8 cellular contexts compared by ENCODE assay signal in genomic region chr13:50081106-50081898, GRCh38.
DNase-seq lines count a peak whose midpoint lies in the region; ATAC-seq, FAIRE-seq and TF ChIP-seq lines count a peak whose summit lies in the region.

No MANE protein-coding gene starts in this region.

- H3K27ac ChIP-seq in AG04450 (ENCODE audit: low read depth, low read length) (peak overlapping the region; percentile 79), body of pancreas (peak overlapping the region; percentile 66 to 94 (median 88)), keratinocyte (ENCODE audit: control insufficient read depth, insufficient read depth, low read length) (peak overlapping the region; percentile 75)

- peak overlapping the region; percentile 97 for H3K4me3 Mint-ChIP-seq in T-helper 2 cell treated with Interferon-gamma antibody and Interleukin-4, amounts not matched to agents 5 μg/mL and 100 μg/mL, for 36 hours

- H3K9me3 ChIP-seq in AG04450 (ENCODE audit: control insufficient read depth, insufficient read depth, low read length) (no peaks in the 10 kb centered on the region), body of pancreas (no peaks in the 10 kb centered on the region), keratinocyte (ENCODE audit: control insufficient read depth, low read depth, low read length) (no peaks in the 10 kb centered on the region)

- H3K27me3 ChIP-seq in AG04450 (ENCODE audit: control insufficient read depth, insufficient read depth, low read length), result no peaks in the 10 kb centered on the region
- peaks cover 0 to 4% of the 10 kb centered on the region in 2 donors for H3K27me3 ChIP-seq in body of pancreas
- H3K27me3 ChIP-seq in keratinocyte (ENCODE audit: control insufficient read depth, extremely low read depth, insufficient read depth, low read length), result no peaks in the 10 kb centered on the region

- peak; percentile 11 for ATAC-seq in GM19023 (IDR thresholded peaks at IDR 0.05; ENCODE audit: unreplicated experiment)
- ATAC-seq in HG03460 (IDR thresholded peaks at IDR 0.05; ENCODE audit: unreplicated experiment), result peak; percentile 6
- peak; percentile 7 for ATAC-seq in body of pancreas

- no peak for DNase-seq in AG04450 (ENCODE audit: low read depth, low spot score)
- peak; percentile 58 for DNase-seq in T-helper 2 cell treated with Interferon-gamma antibody and Interleukin-4, amounts not matched to agents 5 μg/mL and 100 μg/mL, for 36 hours (ENCODE audit: low spot score)
- DNase-seq in body of pancreas, result peak; percentile 43 to 60 (median 51)
- DNase-seq in keratinocyte (ENCODE audit: low read depth, low spot score), result no peak
- DNase-seq in stimulated activated CD4-positive, alpha-beta T cell treated with anti-CD3 and anti-CD28 coated beads, Interleukin-15, amount 100 ng/mL, for 48 hours (ENCODE audit: low read depth in 2 of 2), result peak; percentile 35 to 62
- DNase-seq in NCI-H1694 treated with DMSO at 0.1 percent for 48 hours (lab: John Stamatoyannopoulos, UW), result no peak

- H3K9me3 Mint-ChIP-seq in T-helper 2 cell treated with Interferon-gamma antibody and Interleukin-4, amounts not matched to agents 5 μg/mL and 100 μg/mL, for 36 hours, result no peaks in the 10 kb centered on the region

- H3K27ac Mint-ChIP-seq in T-helper 2 cell treated with Interferon-gamma antibody and Interleukin-4, amounts not matched to agents 5 μg/mL and 100 μg/mL, for 36 hours, result peak overlapping the region; percentile 99

- peak overlapping the region; percentile 82 for H2AFZ ChIP-seq in keratinocyte (ENCODE audit: control insufficient read depth, low read length)

- H3K4me2 ChIP-seq in keratinocyte (ENCODE audit: control insufficient read depth, extremely low read depth, insufficient read depth, low read depth, low read length), result peak overlapping the region; percentile 91

- intact Hi-C loops in body of pancreas (cut with DNase I), result no loop called here

- H3K4me1 Mint-ChIP-seq in T-helper 2 cell treated with Interferon-gamma antibody and Interleukin-4, amounts not matched to agents 5 μg/mL and 100 μg/mL, for 36 hours (ENCODE audit: low read depth), result peaks cover 39% of the 10 kb centered on the region

- H3K36me3 ChIP-seq in body of pancreas (replicated peaks in 1 of 2; ENCODE audit: insufficient read depth in 1 of 2, low read depth in 2 of 2) (no peaks in the 10 kb centered on the region), keratinocyte (ENCODE audit: control insufficient read depth in 2 of 2, extremely low read depth in 1 of 2, insufficient read depth in 2 of 2, low read length in 2 of 2) (no peaks in the 10 kb centered on the region)

- peaks cover 62% of the 10 kb centered on the region for H3K79me2 ChIP-seq in keratinocyte (ENCODE audit: control insufficient read depth, insufficient read depth, low read length)

- no peaks in the 10 kb centered on the region for H3K27me3 Mint-ChIP-seq in T-helper 2 cell treated with Interferon-gamma antibody and Interleukin-4, amounts not matched to agents 5 μg/mL and 100 μg/mL, for 36 hours (ENCODE audit: low read depth)

- POLR2A ChIA-PET in AG04450 (lab: Yijun Ruan, JAX), result interaction anchor here (1.0 to 3.4 kb wide), 8 partner anchors 12 to 830 kb away, joined by 3 to 24 read pairs (median 5); partner anchors contain the start of genes KCNRG and TRIM13

- WGBS in body of pancreas, 2 donors, result 0 to 1% methylated on average over 47 to 68 of the region's 71 CpGs

- CTCF ChIA-PET in AG04450 (lab: Charles Lee), result interaction anchor here (0.9 to 5.1 kb wide), 5 partner anchors 83 to 720 kb away, joined by 4 to 36 read pairs (median 6); partner anchors contain the start of gene TRIM13

- no peaks in the 10 kb centered on the region for H3K9me1 ChIP-seq in keratinocyte (ENCODE audit: control insufficient read depth, extremely low read depth, insufficient read depth, low read length)

- H3K36me3 Mint-ChIP-seq in T-helper 2 cell treated with Interferon-gamma antibody and Interleukin-4, amounts not matched to agents 5 μg/mL and 100 μg/mL, for 36 hours (ENCODE audit: low read depth), result peaks cover 43% of the 10 kb centered on the region

- H3K4me1 ChIP-seq in body of pancreas (peaks cover 28% of the 10 kb centered on the region), keratinocyte (ENCODE audit: control insufficient read depth, extremely low read depth, insufficient read depth, low read length) (peaks cover 23% of the 10 kb centered on the region)

- H3K9ac ChIP-seq in keratinocyte (ENCODE audit: control insufficient read depth, extremely low read depth, insufficient read depth, low read length), result peak overlapping the region; percentile 90

- peak; percentile 24; the same call in 1 of the 2 replicates for TF ChIP-seq CTCF in AG04450 (IDR thresholded peaks at IDR 0.05; ENCODE audit: low read depth, low read length)
- TF ChIP-seq CTCF in body of pancreas (IDR thresholded peaks at IDR 0.05), result peak in 1 of 7 experiments; percentile 20
- peak in 1 of 3 experiments; percentile 19 for TF ChIP-seq CTCF in keratinocyte (optimal IDR thresholded peaks at IDR 0.05 in 1 of 3, IDR thresholded peaks at IDR 0.05 in 1 of 3, conservative IDR thresholded peaks at IDR 0.05 in 1 of 3; ENCODE audit: extremely low read depth in 1 of 3, insufficient read depth in 2 of 3, low read length in 3 of 3)

- no peak for FAIRE-seq in keratinocyte (lab: Jason Lieb, UNC)

- TF ChIP-seq POLR2A in body of pancreas (IDR thresholded peaks at IDR 0.05), result peak in 2 of 3 donors; percentile 52 to 61

- peaks cover 4% of the 10 kb centered on the region for H4K20me1 ChIP-seq in keratinocyte (ENCODE audit: control insufficient read depth, extremely low read depth, insufficient read depth, low read length)

- dilution Hi-C loops in keratinocyte (cut with MboI; ENCODE audit: extremely low pct_ligation_motif_present, low sequenced_read_pairs), result no loop called here

- H3K4me3 ChIP-seq in AG04450 (ENCODE audit: low read depth, low read length) (peak overlapping the region; percentile 94), body of pancreas (peak overlapping the region; percentile 28 to 39), keratinocyte (ENCODE audit: control insufficient read depth in 2 of 3, extremely low read depth in 1 of 3, insufficient read depth in 2 of 3, low read depth in 1 of 3, low read length in 3 of 3) (peak overlapping the region; percentile 83 to 91 (median 86))

Comparison
In these comparisons a context has a peak if more than half of its experiments do, and no peak if none do; other contexts are left out.
1. DNase-seq: peak in T-helper 2 cell treated with Interferon-gamma antibody and Interleukin-4, amounts not matched to agents 5 μg/mL and 100 μg/mL, for 36 hours (single experiment), body of pancreas (4 of 4) and stimulated activated CD4-positive, alpha-beta T cell treated with anti-CD3 and anti-CD28 coated beads, Interleukin-15, amount 100 ng/mL, for 48 hours (2 of 2); none in AG04450 (single experiment), keratinocyte (single experiment) and NCI-H1694 treated with DMSO at 0.1 percent for 48 hours (single experiment).
2. H3K4me3 ChIP-seq: peak in every context shown above with its lines; median percentile 94 in AG04450; 86 in keratinocyte; 34 in body of pancreas.
3. Peak in every context shown above with its lines, with median percentiles within 50 percentile points of each other: H3K27ac ChIP-seq and ATAC-seq.